In genomic region chr3:97857401-97857800, GRCh38 we compare ENCODE assay signal across 24 cellular contexts.
"Had no signal": no experiment of that assay in that cellular context is flagged by ENCODE, and none has a peak within 500 bp of the region (broad histone marks: within the 10 kb centered on the region; RNA-seq: fewer than 3 reads in every experiment).

No MANE protein-coding gene starts in this region.

- H3K9ac ChIP-seq: parathyroid adenoma had no signal

- DNase-seq: nephron progenitor cell; occipital lobe; ovary; posterior cingulate gyrus; psoas muscle; right cardiac atrium; right lobe of liver; sigmoid colon; small intestine; stimulated activated CD4-positive, alpha-beta T cell treated with anti-CD3 and anti-CD28 coated beads, Interleukin-15, amount 100 ng/mL, for 24 hours; stimulated activated CD4-positive, alpha-beta T cell treated with anti-CD3 and anti-CD28 coated beads, Interleukin-2, amount 100 ng/mL, for 24 hours; stimulated activated CD4-positive, alpha-beta T cell treated with anti-CD3 and anti-CD28 coated beads, Interleukin-2, amount 100 ng/mL, for 48 hours; stimulated activated CD4-positive, alpha-beta T cell treated with anti-CD3 and anti-CD28 coated beads, Interleukin-4, amount 100 ng/mL, for 24 hours; stimulated activated naive B cell treated with anti-CD40 and anti-IgM and Interleukin-4, amounts not matched to agents 10 μg/mL and 1 μg/mL and 100 μg/mL, for 72 hours; stimulated activated naive CD4-positive, alpha-beta T cell treated with Interleukin-2 at 50 U/mL for 16 hours; stomach; thyroid gland; trophoblast cell; upper lobe of left lung had no signal

- FAIRE-seq: urothelium cell line had no signal

- H3K27me3 ChIP-seq: ovary, right lobe of liver, sigmoid colon, stomach, thyroid gland, tibial nerve, upper lobe of left lung, vagina had no signal

- H3K4me1 ChIP-seq: parathyroid adenoma, right lobe of liver, tibial nerve, upper lobe of left lung had no signal

- H3K36me3 ChIP-seq: ovary, right lobe of liver, sigmoid colon, stomach, thoracic aorta, thyroid gland, upper lobe of left lung, vagina had no signal

- H3K27ac ChIP-seq: ovary, parathyroid adenoma, psoas muscle, right lobe of liver, sigmoid colon, stomach, thoracic aorta, thyroid gland, tibial nerve, upper lobe of left lung, vagina had no signal

- H3K9me3 ChIP-seq: ovary, right lobe of liver, sigmoid colon, thyroid gland, vagina had no signal

- H2AFZ ChIP-seq: parathyroid adenoma had no signal

- H3K4me3 ChIP-seq: ovary, psoas muscle, right lobe of liver, sigmoid colon, stomach, thoracic aorta, thyroid gland, tibial nerve, upper lobe of left lung, vagina had no signal
